ENCODE assay signal across 1 cellular context in the genomic region with DNA sequence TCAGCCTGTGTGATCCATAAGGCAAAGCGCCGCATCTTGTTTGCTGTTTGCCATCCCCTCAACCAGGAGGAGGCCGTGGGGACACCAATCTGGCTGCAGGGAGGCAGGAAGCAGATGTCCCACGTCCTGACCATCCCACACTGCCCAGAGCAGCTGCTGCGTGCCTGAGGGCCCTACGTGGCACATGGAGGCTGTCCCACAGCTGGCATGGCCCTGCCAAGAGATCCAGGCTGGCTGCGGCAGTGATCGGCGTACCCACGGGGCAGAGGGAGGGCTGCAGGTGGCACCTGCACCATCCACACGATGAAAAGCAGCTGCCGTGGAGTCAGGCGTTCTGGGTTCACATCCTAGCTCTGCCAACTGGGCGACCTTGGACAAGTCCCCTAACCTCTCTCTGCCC.
TF ChIP-seq lines count a peak whose summit lies in the region.

No MANE protein-coding gene starts in this region.

TF ChIP-seq in WTC11, 78 proteins besides CTCF, POLR2A, EP300 and RAD21 (continued from another document):
- TF ChIP-seq, protein P1, sequence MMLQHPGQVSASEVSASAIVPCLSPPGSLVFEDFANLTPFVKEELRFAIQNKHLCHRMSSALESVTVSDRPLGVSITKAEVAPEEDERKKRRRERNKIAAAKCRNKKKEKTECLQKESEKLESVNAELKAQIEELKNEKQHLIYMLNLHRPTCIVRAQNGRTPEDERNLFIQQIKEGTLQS (CRISPR knock-in tag; conservative IDR thresholded peaks at IDR 0.05): no peak
- no peak for TF ChIP-seq IRF2 (CRISPR knock-in tag; IDR thresholded peaks at IDR 0.05; ENCODE audit: borderline replicate concordance, low read depth)
- no peak for TF ChIP-seq TEAD1 (CRISPR knock-in tag; IDR thresholded peaks at IDR 0.05)
TF ChIP-seq in WTC11: peak in this region for 0.
